Comparison of ENCODE assay signal across 25 cellular contexts in the genomic region with DNA sequence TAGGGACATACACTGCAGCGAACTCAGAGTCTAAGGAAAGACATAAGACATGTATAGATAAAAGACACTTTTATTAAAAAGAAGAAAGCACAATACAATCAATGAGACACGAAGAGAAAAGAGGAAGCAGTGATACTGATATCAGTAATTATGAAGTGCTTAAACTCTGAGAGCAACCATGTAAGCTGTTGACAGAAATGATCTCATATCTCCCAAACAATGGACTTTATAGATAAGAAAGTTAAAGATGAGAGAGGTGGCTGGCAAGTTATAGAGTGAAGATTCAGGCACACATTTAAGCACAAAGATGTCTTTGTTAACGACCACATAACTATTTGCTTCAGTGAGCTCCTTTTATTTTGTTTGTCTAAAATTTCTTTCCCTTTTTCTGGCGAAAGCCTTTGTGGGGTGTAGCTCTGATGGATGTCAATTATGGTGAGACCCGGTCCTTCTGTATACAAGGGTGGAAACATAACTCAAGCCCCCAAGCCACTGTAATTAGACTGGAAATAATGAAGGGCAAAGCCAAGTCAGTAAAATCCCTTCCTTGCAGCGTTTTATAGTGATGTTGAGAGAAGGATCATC.
DNase-seq lines count a peak whose midpoint lies in the region; ATAC-seq and TF ChIP-seq lines count a peak whose summit lies in the region.
"Had no signal": no experiment of that assay in that cellular context is flagged by ENCODE, and none has a peak within 500 bp of the region (broad histone marks: within the 10 kb centered on the region; RNA-seq: fewer than 3 reads in every experiment).

No MANE protein-coding gene starts in this region.

- H3K4me3 Mint-ChIP-seq in mesothelial cell of epicardium (no peak overlapping the region), type B pancreatic cell (no peak overlapping the region)
- H3K4me3 Mint-ChIP-seq: activated T-cell treated with anti-CD3 and anti-CD28 coated beads, Interleukin-2, amount 50 U/mL, for 24 hours; B cell; IgD-negative memory B cell; nephron; stimulated activated memory B cell treated with anti-CD40 and anti-IgM and Interleukin-4, amounts not matched to agents 10 μg/mL and 1 μg/mL and 100 μg/mL, for 72 hours had no signal

- TF ChIP-seq CTCF in mesothelial cell of epicardium (IDR thresholded peaks at IDR 0.05; ENCODE audit: unreplicated experiment): no peak
- TF ChIP-seq CTCF in type B pancreatic cell (conservative IDR thresholded peaks at IDR 0.05): no peak

- H3K4me1 Mint-ChIP-seq in mesothelial cell of epicardium: peaks cover 32% of the 10 kb centered on the region
- peaks cover 14% of the 10 kb centered on the region for H3K4me1 Mint-ChIP-seq in type B pancreatic cell (ENCODE audit: unreplicated experiment)
- H3K4me1 Mint-ChIP-seq: B cell; IgD-negative memory B cell; stimulated activated memory B cell treated with anti-CD40 and anti-IgM and Interleukin-4, amounts not matched to agents 10 μg/mL and 1 μg/mL and 100 μg/mL, for 72 hours had no signal

- peak; percentile 25 for DNase-seq in COLO829 (ENCODE audit: low spot score)
- no peak for DNase-seq in caudate nucleus (lab: John Stamatoyannopoulos, UW)
- no peak for DNase-seq in mesothelial cell of epicardium (ENCODE audit: low spot score in 2 of 2, unreplicated experiment in 2 of 2)
- no peak for DNase-seq in NCI-H2196 (lab: John Stamatoyannopoulos, UW; ENCODE audit: unreplicated experiment)
- DNase-seq in type B pancreatic cell (ENCODE audit: extremely low spot score, unreplicated experiment): no peak
- no peak for DNase-seq in activated effector memory CD4-positive, alpha-beta T cell treated with anti-CD3 and anti-CD28 coated beads, Interleukin-2, amount 50 U/mL, for 16 hours
- DNase-seq: activated naive CD4-positive, alpha-beta T cell treated with Interleukin-2 at 50 U/mL for 16 hours; activated T-cell treated with anti-CD3 and anti-CD28 coated beads, Interleukin-2, amount 50 U/mL, for 24 hours; amniotic stem cell; cortex of kidney; DND-41; NCI-H2081 treated with DMSO at 0.1 percent for 48 hours; NCI-H510A treated with DMSO at 0.1 percent for 48 hours; stimulated activated CD4-positive, alpha-beta T cell treated with anti-CD3 and anti-CD28 coated beads, Interleukin-1b, Interleukin-23, amount 100 ng/mL, for 48 hours; T-helper 9 cell; thyroid gland had no signal

- H3K9me3 Mint-ChIP-seq in mesothelial cell of epicardium (peaks cover 17% of the 10 kb centered on the region), type B pancreatic cell (peaks cover 4% of the 10 kb centered on the region)
- H3K9me3 Mint-ChIP-seq: nephron had no signal

- ATAC-seq in HG03342 (IDR thresholded peaks at IDR 0.05; ENCODE audit: unreplicated experiment) (peak; percentile 50), HG03378 (IDR thresholded peaks at IDR 0.05; ENCODE audit: unreplicated experiment) (no peak)
- ATAC-seq: left lobe of liver; stimulated activated memory B cell treated with anti-CD40 and anti-IgM and Interleukin-4, amounts not matched to agents 10 μg/mL and 1 μg/mL and 100 μg/mL, for 72 hours had no signal

- H3K27me3 Mint-ChIP-seq in mesothelial cell of epicardium (ENCODE audit: low read depth) (no peaks in the 10 kb centered on the region), type B pancreatic cell (peaks cover 4% of the 10 kb centered on the region)
- H3K27me3 Mint-ChIP-seq: activated T-cell treated with anti-CD3 and anti-CD28 coated beads, Interleukin-2, amount 50 U/mL, for 24 hours; B cell; IgD-negative memory B cell; stimulated activated memory B cell treated with anti-CD40 and anti-IgM and Interleukin-4, amounts not matched to agents 10 μg/mL and 1 μg/mL and 100 μg/mL, for 72 hours had no signal

- peak overlapping the region; percentile 3 for H3K27ac ChIP-seq in caudate nucleus (ENCODE audit: low read depth, low read length)
- H3K27ac ChIP-seq: prostate gland, skin epidermis, thyroid gland had no signal

- peak overlapping the region; percentile 90 for H3K27ac Mint-ChIP-seq in mesothelial cell of epicardium
- H3K27ac Mint-ChIP-seq in type B pancreatic cell: no peak overlapping the region
- H3K27ac Mint-ChIP-seq: activated T-cell treated with anti-CD3 and anti-CD28 coated beads, Interleukin-2, amount 50 U/mL, for 24 hours; B cell; IgD-negative memory B cell; stimulated activated memory B cell treated with anti-CD40 and anti-IgM and Interleukin-4, amounts not matched to agents 10 μg/mL and 1 μg/mL and 100 μg/mL, for 72 hours had no signal

- H3K36me3 Mint-ChIP-seq in mesothelial cell of epicardium: peaks cover 19% of the 10 kb centered on the region
- no peaks in the 10 kb centered on the region for H3K36me3 Mint-ChIP-seq in type B pancreatic cell
- H3K36me3 Mint-ChIP-seq: IgD-negative memory B cell; stimulated activated memory B cell treated with anti-CD40 and anti-IgM and Interleukin-4, amounts not matched to agents 10 μg/mL and 1 μg/mL and 100 μg/mL, for 72 hours had no signal
